Comparison of ENCODE assay signal across 1 cellular context in genomic region chr16:57462209-57462977, GRCh38.
TF ChIP-seq lines count a peak whose summit lies in the region.

Gene POLR2C, plus strand, starts transcription at chr16:57462679. Its CDS starts 46 bp downstream, at chr16:57462725.

TF ChIP-seq in HepG2, 621 proteins besides CTCF, POLR2A, EP300 and RAD21 (continued from another document and continues in another):
- TF ChIP-seq PRDM10 (CRISPR knock-in tag; IDR thresholded peaks at IDR 0.05; ENCODE audit: low read depth): peak; percentile 60; the same call in 1 of the 2 replicates
- TF ChIP-seq SNAPC4 (CRISPR knock-in tag; IDR thresholded peaks at IDR 0.05): no peak
- TF ChIP-seq ZNF430 (CRISPR knock-in tag; IDR thresholded peaks at IDR 0.05): peak; percentile 67; the same call in 1 of the 2 replicates
- TF ChIP-seq ZNF160 (CRISPR knock-in tag; IDR thresholded peaks at IDR 0.05): peak; percentile 89
- TF ChIP-seq GATAD1 (CRISPR knock-in tag; IDR thresholded peaks at IDR 0.05): peak; percentile 98
- no peak for TF ChIP-seq FLYWCH1 (CRISPR knock-in tag; IDR thresholded peaks at IDR 0.05)
- TF ChIP-seq MTA1 (CRISPR knock-in tag; IDR thresholded peaks at IDR 0.05; ENCODE audit: borderline replicate concordance): peak; percentile 72; the same call in 1 of the 2 replicates
- TF ChIP-seq HES4 (CRISPR knock-in tag; IDR thresholded peaks at IDR 0.05; ENCODE audit: borderline replicate concordance): no peak; the same call in 1 of the 2 replicates
- TF ChIP-seq ATRX (CRISPR knock-in tag; IDR thresholded peaks at IDR 0.05; ENCODE audit: borderline replicate concordance): no peak; the same call in 1 of the 2 replicates
- TF ChIP-seq ZBTB20 (CRISPR knock-in tag; IDR thresholded peaks at IDR 0.05; ENCODE audit: borderline replicate concordance, low read depth): no peak
- TF ChIP-seq PBX2 (CRISPR knock-in tag; IDR thresholded peaks at IDR 0.05): no peak
- peak; percentile 96 for TF ChIP-seq THAP11 (CRISPR knock-in tag; IDR thresholded peaks at IDR 0.05)
- TF ChIP-seq ZNF557 (CRISPR knock-in tag; IDR thresholded peaks at IDR 0.05): peak; percentile 39; the same call in 1 of the 2 replicates
- peak; percentile 87 for TF ChIP-seq FOXA3 (CRISPR knock-in tag; IDR thresholded peaks at IDR 0.05)
- no peak for TF ChIP-seq PREB (CRISPR knock-in tag; IDR thresholded peaks at IDR 0.05)
- TF ChIP-seq ZNF34 (CRISPR knock-in tag; IDR thresholded peaks at IDR 0.05; ENCODE audit: borderline replicate concordance): no peak
- TF ChIP-seq RXRB (CRISPR knock-in tag; IDR thresholded peaks at IDR 0.05; ENCODE audit: borderline replicate concordance): peak; percentile 85
- no peak for TF ChIP-seq TAF15 (IDR thresholded peaks at IDR 0.05; ENCODE audit: low read depth, low read length, poor library complexity, severe bottlenecking)
- no peak for TF ChIP-seq BHLHE40 (IDR thresholded peaks at IDR 0.05; ENCODE audit: low read length)
- peak; percentile 92 for TF ChIP-seq MXD3 (CRISPR knock-in tag; IDR thresholded peaks at IDR 0.05)
- TF ChIP-seq ZXDC (CRISPR knock-in tag; IDR thresholded peaks at IDR 0.05): peak; percentile 64; the same call in 1 of the 2 replicates
- no peak for TF ChIP-seq HHEX (CRISPR knock-in tag; IDR thresholded peaks at IDR 0.05)
- TF ChIP-seq CREBL2 (CRISPR knock-in tag; IDR thresholded peaks at IDR 0.05; ENCODE audit: borderline replicate concordance): peak; percentile 74; the same call in 1 of the 2 replicates
- TF ChIP-seq ARID4A (CRISPR knock-in tag; IDR thresholded peaks at IDR 0.05; ENCODE audit: borderline replicate concordance): peak; percentile 98
- TF ChIP-seq ARNT2 (CRISPR knock-in tag; IDR thresholded peaks at IDR 0.05; ENCODE audit: low read depth): peak; percentile 92
- no peak for TF ChIP-seq IRX3 (CRISPR knock-in tag; IDR thresholded peaks at IDR 0.05; ENCODE audit: borderline replicate concordance, low read depth)
- peak; percentile 91 for TF ChIP-seq ZNF687 (CRISPR knock-in tag; IDR thresholded peaks at IDR 0.05)
- peak; percentile 96 for TF ChIP-seq ZFP90 (CRISPR knock-in tag; IDR thresholded peaks at IDR 0.05; ENCODE audit: borderline replicate concordance)
- TF ChIP-seq ZBTB38 (CRISPR knock-in tag; IDR thresholded peaks at IDR 0.05): peak; percentile 96
- TF ChIP-seq MBD4 (IDR thresholded peaks at IDR 0.05; ENCODE audit: borderline replicate concordance, low read length): no peak
- no peak for TF ChIP-seq KDM1A (CRISPR knock-in tag; IDR thresholded peaks at IDR 0.05)
- no peak for TF ChIP-seq SNAI1 (CRISPR knock-in tag; IDR thresholded peaks at IDR 0.05; ENCODE audit: borderline replicate concordance)
- peak; percentile 78; the same call in 1 of the 2 replicates for TF ChIP-seq ZNF563 (CRISPR knock-in tag; IDR thresholded peaks at IDR 0.05)
- TF ChIP-seq ZNF530 (CRISPR knock-in tag; IDR thresholded peaks at IDR 0.05; ENCODE audit: low read depth): no peak
